ENCODE assay signal across 27 cellular contexts in the genomic region with DNA sequence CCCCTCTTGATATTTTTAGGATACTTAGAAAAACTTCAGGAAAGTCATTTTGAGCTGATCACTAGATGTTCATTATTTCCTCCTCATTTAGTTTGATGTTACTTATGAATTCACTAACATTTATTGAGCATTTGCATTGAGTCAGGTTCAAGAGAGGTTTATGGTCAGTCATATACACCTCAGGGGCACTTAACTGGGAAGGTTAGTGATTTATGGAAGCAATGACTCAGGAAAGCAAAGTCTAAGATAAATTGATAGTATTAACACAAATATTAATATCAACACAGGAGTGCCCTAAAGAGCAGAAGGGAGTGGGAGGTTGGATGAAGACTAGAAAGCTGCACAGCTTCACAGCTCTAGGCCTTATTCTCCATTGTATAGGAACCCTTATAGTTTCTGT.
"Had no signal": no experiment of that assay in that cellular context is flagged by ENCODE, and none has a peak within 500 bp of the region (broad histone marks: within the 10 kb centered on the region; RNA-seq: fewer than 3 reads in every experiment).

No MANE protein-coding gene starts in this region.

- H3K4me2 ChIP-seq: neural progenitor cell had no signal

- ATAC-seq: naive thymus-derived CD4-positive, alpha-beta T cell; natural killer cell; psoas muscle; stimulated activated memory B cell treated with anti-CD40 and anti-IgM and Interleukin-4, amounts not matched to agents 10 μg/mL and 1 μg/mL and 100 μg/mL, for 72 hours; stimulated activated naive CD8-positive, alpha-beta T cell treated with anti-CD3 and anti-CD28 coated beads, Interleukin-15, amount 100 ng/mL, for 72 hours; stimulated activated naive CD8-positive, alpha-beta T cell treated with anti-CD3 and anti-CD28 coated beads, Interleukin-15, Interleukin-2, amounts not matched to agents 100 U/mL and 50 U/mL, for 24 hours had no signal

- H3K9ac ChIP-seq: neural progenitor cell, parathyroid adenoma had no signal

- H3K9me3 ChIP-seq: ovary, psoas muscle, right lobe of liver, sigmoid colon, suprapubic skin, testis, tibial artery, upper lobe of left lung, vagina had no signal

- FAIRE-seq: urothelium cell line had no signal

- H3K36me3 ChIP-seq: neural progenitor cell, ovary, right lobe of liver, sigmoid colon, suprapubic skin, tibial artery, upper lobe of left lung, vagina had no signal

- H3K27me3 ChIP-seq: neural progenitor cell, ovary, right lobe of liver, sigmoid colon, suprapubic skin, testis, tibial artery, upper lobe of left lung, vagina had no signal

- H3K27ac ChIP-seq: neural progenitor cell, ovary, parathyroid adenoma, psoas muscle, right lobe of liver, sigmoid colon, suprapubic skin, tibial artery, upper lobe of left lung, vagina had no signal

- H2AFZ ChIP-seq: neural progenitor cell, parathyroid adenoma had no signal

- H3K4me3 ChIP-seq: neural progenitor cell, ovary, psoas muscle, right lobe of liver, sigmoid colon, suprapubic skin, testis, tibial artery, upper lobe of left lung, vagina had no signal

- H3K79me2 ChIP-seq: parathyroid adenoma had no signal

- H3K4me1 ChIP-seq: parathyroid adenoma, psoas muscle, right lobe of liver, suprapubic skin, testis, tibial artery, upper lobe of left lung, vagina had no signal

- DNase-seq: naive thymus-derived CD4-positive, alpha-beta T cell; natural killer cell; occipital lobe; posterior cingulate gyrus; psoas muscle; right cardiac atrium; right lobe of liver; sigmoid colon; stimulated activated CD4-positive, alpha-beta T cell treated with anti-CD3 and anti-CD28 coated beads, Interleukin-15, amount 100 ng/mL, for 24 hours; stimulated activated CD4-positive, alpha-beta T cell treated with anti-CD3 and anti-CD28 coated beads, Interleukin-2, amount 100 ng/mL, for 24 hours; stimulated activated CD4-positive, alpha-beta T cell treated with anti-CD3 and anti-CD28 coated beads, Interleukin-2, amount 100 ng/mL, for 48 hours; stimulated activated CD4-positive, alpha-beta T cell treated with anti-CD3 and anti-CD28 coated beads, Interleukin-4, amount 100 ng/mL, for 24 hours; stimulated activated naive CD4-positive, alpha-beta T cell; stimulated activated naive CD8-positive, alpha-beta T cell treated with anti-CD3 and anti-CD28 coated beads, Interleukin-15, amount 100 ng/mL, for 72 hours; stimulated activated naive CD8-positive, alpha-beta T cell treated with anti-CD3 and anti-CD28 coated beads, Interleukin-15, Interleukin-2, amounts not matched to agents 100 U/mL and 50 U/mL, for 24 hours; substantia nigra; testis; tibial artery; trophoblast cell; upper lobe of left lung had no signal
